In the genomic region with DNA sequence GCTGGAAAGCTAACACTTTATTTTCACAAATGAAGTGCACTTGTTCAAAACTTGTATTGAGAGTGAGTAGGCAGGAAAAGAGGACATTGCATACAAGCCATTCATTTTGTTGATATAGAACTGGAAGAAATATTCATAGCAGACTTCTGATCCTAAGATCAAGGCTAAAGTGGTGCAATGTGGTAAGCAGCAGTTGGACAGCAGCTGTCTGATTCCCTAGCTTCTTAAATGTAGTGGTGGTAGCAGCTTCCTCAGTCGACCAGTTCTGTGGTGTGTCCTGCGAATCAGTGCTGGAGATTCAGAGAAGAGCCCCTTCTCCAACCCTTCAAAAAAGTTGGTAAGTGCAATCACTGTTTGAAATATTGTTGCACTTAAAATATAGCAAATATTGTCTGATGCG, we compare ENCODE assay signal across 22 cellular contexts.
"Had no signal": no experiment of that assay in that cellular context is flagged by ENCODE, and none has a peak within 500 bp of the region (broad histone marks: within the 10 kb centered on the region; RNA-seq: fewer than 3 reads in every experiment).

No MANE protein-coding gene starts in this region.

- H3K36me3 ChIP-seq: left ventricle myocardium inferior, lower lobe of right lung, ovary, thoracic aorta, tibial nerve, upper lobe of left lung had no signal

- DNase-seq: dorsolateral prefrontal cortex; effector CD4-positive, alpha-beta T cell; hypothalamus; immature natural killer cell; islet precursor cell; kidney glomerular epithelial cell; left colon; left ventricle myocardium inferior; lower lobe of right lung; natural killer cell; occipital lobe; ovary; posterior cingulate gyrus; psoas muscle; right cardiac atrium; small intestine; stimulated activated CD4-positive, alpha-beta T cell treated with anti-CD3 and anti-CD28 coated beads, Interleukin-15, amount 100 ng/mL, for 24 hours; stimulated activated CD4-positive, alpha-beta T cell treated with anti-CD3 and anti-CD28 coated beads, Interleukin-2, amount 100 ng/mL, for 48 hours; stimulated activated naive B cell treated with anti-CD40 and anti-IgM and Interleukin-4, amounts not matched to agents 10 μg/mL and 1 μg/mL and 100 μg/mL, for 72 hours; upper lobe of left lung had no signal

- H3K9me3 ChIP-seq: left ventricle myocardium inferior, lower lobe of right lung, ovary, psoas muscle, thoracic aorta, tibial nerve, upper lobe of left lung had no signal

- ATAC-seq: left colon; lower lobe of right lung; natural killer cell; psoas muscle; right cardiac atrium; stimulated activated naive B cell treated with anti-CD40 and anti-IgM and Interleukin-4, amounts not matched to agents 10 μg/mL and 1 μg/mL and 100 μg/mL, for 72 hours had no signal

- H3K4me1 ChIP-seq: left ventricle myocardium inferior, lower lobe of right lung, psoas muscle, tibial nerve, upper lobe of left lung had no signal

- H3K27ac ChIP-seq: dorsolateral prefrontal cortex, left ventricle myocardium inferior, lower lobe of right lung, ovary, psoas muscle, thoracic aorta, tibial nerve, upper lobe of left lung had no signal

- H3K27me3 ChIP-seq: ovary, tibial nerve, upper lobe of left lung had no signal

- H3K4me3 ChIP-seq: dorsolateral prefrontal cortex, left ventricle myocardium inferior, lower lobe of right lung, ovary, psoas muscle, thoracic aorta, tibial nerve, upper lobe of left lung had no signal
